In genomic region chr2:222448806-222449205, GRCh38 we compare ENCODE assay signal across 11 cellular contexts. TPM values are rescaled to one million over a fixed set of nuclear protein-coding genes. Genes with fewer than 3 reads are reported as not detected.
DNase-seq lines count a peak whose midpoint lies in the region; ATAC-seq and TF ChIP-seq lines count a peak whose summit lies in the region.
"Had no signal": no experiment of that assay in that cellular context is flagged by ENCODE, and none has a peak within 500 bp of the region (broad histone marks: within the 10 kb centered on the region; RNA-seq: fewer than 3 reads in every experiment).

No MANE protein-coding gene starts in this region.

- H3K56ac ChIP-seq in IMR-90 (ENCODE audit: extremely low read depth, insufficient read depth, low read length), result no peak overlapping the region

- no peak overlapping the region for H2BK5ac ChIP-seq in IMR-90 (ENCODE audit: low read depth, low read length, poor library complexity, severe bottlenecking)

- H3K36me3 ChIP-seq in IMR-90 (ENCODE audit: control insufficient read depth, insufficient read depth, low read length) (no peaks in the 10 kb centered on the region), body of pancreas (replicated peaks in 1 of 2; ENCODE audit: insufficient read depth in 1 of 2, low read depth in 2 of 2) (no peaks in the 10 kb centered on the region), lung (ENCODE audit: control insufficient read depth in 2 of 2, insufficient read depth in 2 of 2, low read length in 2 of 2) (no peaks in the 10 kb centered on the region), testis (ENCODE audit: low read depth, missing control alignments) (no peaks in the 10 kb centered on the region)

- no peak overlapping the region for H4K91ac ChIP-seq in IMR-90 (ENCODE audit: insufficient read depth, low read depth, low read length)

- 0 out of 2 replicates have a peak overlapping the region, but pooled peaks have one; percentile 14 for H2BK20ac ChIP-seq in IMR-90 (ENCODE audit: low read depth, low read length)

- no peak for TF ChIP-seq RAD21 in IMR-90 (IDR thresholded peaks at IDR 0.05; ENCODE audit: low read length)

- H2BK15ac ChIP-seq in IMR-90 (ENCODE audit: low read depth, low read length), result no peak overlapping the region

- no peak overlapping the region for H3K9ac ChIP-seq in IMR-90 (ENCODE audit: low read depth, low read length)

- H4K20me1 ChIP-seq in IMR-90 (ENCODE audit: insufficient read depth, low read length), result no peaks in the 10 kb centered on the region

- H3K79me1 ChIP-seq in IMR-90 (ENCODE audit: low read depth in 1 of 2, low read length in 2 of 2), result no peaks in the 10 kb centered on the region

- in situ Hi-C loops in IMR-90 (cut with MboI; ENCODE audit: low sequenced_read_pairs), result no loop called here

- H2AFZ ChIP-seq in IMR-90 (replicated peaks; ENCODE audit: low read length, poor library complexity), result no peak overlapping the region

- H3K18ac ChIP-seq in IMR-90 (ENCODE audit: low read depth, low read length), result peak overlapping the region; percentile 31; the same call in 1 of the 2 replicates

- CTCF ChIA-PET in IMR-90 (lab: Yijun Ruan, JAX), result no interaction called here

- dilution Hi-C loops in IMR-90 (cut with HindIII; ENCODE audit: low sequenced_read_pairs, unreplicated experiment), result no loop called here

- H4K5ac ChIP-seq in IMR-90 (ENCODE audit: low read depth, low read length), result no peak overlapping the region

- no peak for TF ChIP-seq CTCF in IMR-90 (conservative IDR thresholded peaks at IDR 0.05; ENCODE audit: low read depth, low read length)
- no peak for TF ChIP-seq CTCF in body of pancreas (IDR thresholded peaks at IDR 0.05)
- TF ChIP-seq CTCF in lung (IDR thresholded peaks at IDR 0.05; ENCODE audit: control extremely low read depth, extremely low read depth), result no peak
- no peak for TF ChIP-seq CTCF in testis (IDR thresholded peaks at IDR 0.05)

- no peaks in the 10 kb centered on the region for H3K9me3 ChIP-seq in IMR-90 (ENCODE audit: control insufficient read depth, insufficient read depth, low read length)
- H3K9me3 ChIP-seq in body of pancreas, result no peaks in the 10 kb centered on the region
- no peaks in the 10 kb centered on the region for H3K9me3 ChIP-seq in lung (ENCODE audit: control insufficient read depth in 2 of 2, insufficient read depth in 1 of 2, low read length in 1 of 2)
- no peaks in the 10 kb centered on the region for H3K9me3 ChIP-seq in testis

- H3K4me1 ChIP-seq in IMR-90 (ENCODE audit: control insufficient read depth, insufficient read depth, low read length) (peaks cover 5% of the 10 kb centered on the region; the same call in 1 of the 2 replicates), body of pancreas (no peaks in the 10 kb centered on the region), lung (ENCODE audit: control insufficient read depth in 2 of 2, insufficient read depth in 2 of 2, low read length in 2 of 2) (no peaks in the 10 kb centered on the region), testis (no peaks in the 10 kb centered on the region)

- H3K4me2 ChIP-seq in IMR-90 (ENCODE audit: low read depth, low read length), result peak overlapping the region; percentile 45

- DNase-seq in AG08395 (ENCODE audit: low spot score) (peak; percentile 81), IMR-90 (peak; percentile 44), body of pancreas (peak in 3 of 4 donors; percentile 18 to 50 (median 23)), lung (ENCODE audit: low spot score) (peak; percentile 53), testis (no peak)
- DNase-seq: activated CD4-positive, alpha-beta T cell treated with anti-CD3 and anti-CD28 coated beads for 48 hours had no signal

- H3K9me1 ChIP-seq in IMR-90 (ENCODE audit: insufficient read depth, low read length), result no peaks in the 10 kb centered on the region

- H3K27me3 ChIP-seq in IMR-90 (ENCODE audit: control insufficient read depth, insufficient read depth, low read length), result peaks cover 1% of the 10 kb centered on the region; the same call in 1 of the 2 replicates
- H3K27me3 ChIP-seq in body of pancreas, result no peaks in the 10 kb centered on the region
- no peaks in the 10 kb centered on the region for H3K27me3 ChIP-seq in lung (ENCODE audit: control insufficient read depth, insufficient read depth)
- H3K27me3 ChIP-seq in testis, result no peaks in the 10 kb centered on the region

- BruUV-seq in IMR-90 (replicated peaks; lab: Mats Ljungman, UMichigan), result no TSS peak

- intact Hi-C loops in IMR-90 (cut with micrococcal nuclease), result no loop called here
- intact Hi-C loops in body of pancreas (cut with DNase I), result no loop called here
- intact Hi-C loops in testis (cut with DNase I; ENCODE audit: low total_unique reads), result no loop called here

- TF ChIP-seq POLR2A in IMR-90 (IDR thresholded peaks at IDR 0.05; ENCODE audit: low read depth, low read length), result no peak
- TF ChIP-seq POLR2A in body of pancreas (IDR thresholded peaks at IDR 0.05), result no peak
- no peak for TF ChIP-seq POLR2A in testis (IDR thresholded peaks at IDR 0.05)

- H2AK5ac ChIP-seq in IMR-90 (ENCODE audit: low read depth, low read length), result no peak overlapping the region

- ATAC-seq in IMR-90 (ENCODE audit: low read depth) (peak; percentile 76), body of pancreas (peak; percentile 70), lung (ENCODE audit: insufficient read depth, low FRiP score) (peak; percentile 61), GM19467 (IDR thresholded peaks at IDR 0.05; ENCODE audit: unreplicated experiment) (no peak), HG03280 (IDR thresholded peaks at IDR 0.05; ENCODE audit: unreplicated experiment) (no peak), GM21529 (IDR thresholded peaks at IDR 0.05; ENCODE audit: unreplicated experiment) (no peak)

- H2AK9ac ChIP-seq in IMR-90 (replicated peaks; ENCODE audit: low read depth, low read length, poor library complexity), result no peak overlapping the region

- H2BK120ac ChIP-seq in IMR-90 (ENCODE audit: low read depth, low read length), result no peak overlapping the region

- no peak overlapping the region for H3K4ac ChIP-seq in IMR-90 (ENCODE audit: low read depth, low read length)

- WGBS in IMR-90 (ENCODE audit: extremely low coverage in 2 of 2, insufficient read length in 1 of 2), 2 experiments, result 0% methylated on average over 1 of the region's 7 CpGs; no CpG with 5 or more reads in 1 of the 2 experiments
- 36 to 63% methylated on average over 7 of the region's 7 CpGs for WGBS in body of pancreas, 2 donors
- WGBS in lung, 2 donors, result 6 to 23% methylated on average over 7 of the region's 7 CpGs
- 35 to 38% methylated on average over 7 of the region's 7 CpGs for WGBS in testis, 2 donors

- H3K27ac ChIP-seq in IMR-90 (ENCODE audit: insufficient read depth, low read length), result no peak overlapping the region
- no peak overlapping the region for H3K27ac ChIP-seq in body of pancreas
- H3K27ac ChIP-seq in lung (ENCODE audit: low read depth in 1 of 2, low read length in 1 of 2), result peak overlapping the region in 1 of 2 donors; percentile 54
- no peak overlapping the region for H3K27ac ChIP-seq in testis
- H3K27ac ChIP-seq: C4-2B had no signal

- no peak overlapping the region for H4K8ac ChIP-seq in IMR-90 (ENCODE audit: low read depth in 2 of 2, low read length in 2 of 2)

- POLR2A ChIA-PET in IMR-90 (lab: Charles Lee; ENCODE audit: unreplicated experiment), result no interaction called here

- no peak overlapping the region for H3K4me3 ChIP-seq in IMR-90 (ENCODE audit: insufficient read depth, low read depth, low read length)
- H3K4me3 ChIP-seq in body of pancreas, result no peak overlapping the region
- H3K4me3 ChIP-seq in lung, result no peak overlapping the region
- H3K4me3 ChIP-seq in testis, result no peak overlapping the region

- H3K14ac ChIP-seq in IMR-90 (replicated peaks; ENCODE audit: low read depth, low read length), result no peak overlapping the region

- H3K23ac ChIP-seq in IMR-90 (ENCODE audit: low read depth, low read length), result no peak overlapping the region

TF ChIP-seq in IMR-90, 13 proteins besides CTCF, POLR2A, EP300 and RAD21:
- TF ChIP-seq CHD1 (IDR thresholded peaks at IDR 0.05; ENCODE audit: low read depth, low read length), result no peak
- TF ChIP-seq MAZ (IDR thresholded peaks at IDR 0.05; ENCODE audit: borderline replicate concordance, low read depth, low read length), result no peak
- TF ChIP-seq RCOR1 (IDR thresholded peaks at IDR 0.05; ENCODE audit: insufficient replicate concordance, low read length), result no peak
- no peak for TF ChIP-seq FOS (IDR thresholded peaks at IDR 0.05; ENCODE audit: low read depth, low read length)
- no peak for TF ChIP-seq SMC3 (IDR thresholded peaks at IDR 0.05; ENCODE audit: low read depth, low read length)
- TF ChIP-seq MXI1 (IDR thresholded peaks at IDR 0.05; ENCODE audit: borderline replicate concordance, low read depth, low read length), result no peak
- TF ChIP-seq USF2 (IDR thresholded peaks at IDR 0.05; ENCODE audit: low read depth, low read length), result no peak
- TF ChIP-seq MAFK (IDR thresholded peaks at IDR 0.05; ENCODE audit: low read depth, low read length), result no peak
- TF ChIP-seq BHLHE40 (IDR thresholded peaks at IDR 0.05; ENCODE audit: low read depth, low read length), result no peak
- no peak for TF ChIP-seq NFE2L2 (IDR thresholded peaks at IDR 0.05; ENCODE audit: low read depth, low read length)
- no peak for TF ChIP-seq CEBPB (IDR thresholded peaks at IDR 0.05; ENCODE audit: low read depth, low read length)

RNA-seq across cellular contexts. Expression of gene SGPP2, which starts 24.5 kb away (rescaled TPM):
- total RNA-seq in IMR-90 (2012; rRNA removed) (not detected in 2 replicates), body of pancreas (1 to 10 TPM; 4.0 to 4.9 TPM), lung (10 to 100 TPM in 1 of 2 donors, 1 to 10 TPM in 1; 6.5 to 39.5 TPM), testis (1 to 10 TPM; 3.0 to 3.1 TPM)
- polyA plus RNA-seq in IMR-90 (2012; rRNA removed) (not detected in 2 replicates), lung (10 to 100 TPM in 1 of 2 donors, 1 to 10 TPM in 1; 3.9 to 39.5 TPM), testis (ENCODE audit: insufficient read depth, low read depth, low replicate concordance) (5.9 TPM)
- not detected in 2 replicates for polyA plus RNA-seq in IMR-90 (2012; cell fraction: cytosol; rRNA removed)
- not detected in 2 replicates for polyA plus RNA-seq in IMR-90 (2012; cell fraction: nucleus; rRNA removed; ENCODE audit: low replicate concordance)
- total RNA-seq: mesenteric fat pad had no signal

Comparison
In these comparisons a context has a peak if more than half of its experiments do, and no peak if none do; other contexts are left out.
1. ATAC-seq: peak in IMR-90 (single experiment), body of pancreas (single experiment) and lung (single experiment); none in GM19467 (single experiment), HG03280 (single experiment) and GM21529 (single experiment).